In genomic region chr7:38312776-38313175, GRCh38 we compare ENCODE assay signal across 15 cellular contexts.
A peak's percentile ranks its signal among the peaks of the same experiment; 100 is the strongest.
DNase-seq lines count a peak whose midpoint lies in the region; ATAC-seq, FAIRE-seq and TF ChIP-seq lines count a peak whose summit lies in the region.
"Had no signal": no experiment of that assay in that cellular context is flagged by ENCODE, and none has a peak within 500 bp of the region (broad histone marks: within the 10 kb centered on the region; RNA-seq: fewer than 3 reads in every experiment).

No MANE protein-coding gene starts in this region.

- no peaks in the 10 kb centered on the region for H3K27me3 Mint-ChIP-seq in activated naive CD8-positive, alpha-beta T cell treated with anti-CD3 and anti-CD28 coated beads, Interleukin-2, amount 10 ng/mL, durations not matched to agents 7 days and 5 days

- no peaks in the 10 kb centered on the region for H3K9me3 ChIP-seq in skeletal muscle tissue (ENCODE audit: control insufficient read depth in 3 of 3, low read length in 3 of 3)
- H3K9me3 ChIP-seq: gastroesophageal sphincter, SJSA1 had no signal

- no peak for TF ChIP-seq POLR2A in GM12892 (IDR thresholded peaks at IDR 0.05; ENCODE audit: low read depth, low read length)

- no peak overlapping the region for H3K9ac ChIP-seq in skeletal muscle tissue (ENCODE audit: low read depth in 1 of 3, low read length in 3 of 3)

- H3K4me1 Mint-ChIP-seq in activated naive CD8-positive, alpha-beta T cell treated with anti-CD3 and anti-CD28 coated beads, Interleukin-2, amount 10 ng/mL, durations not matched to agents 7 days and 5 days = peaks cover 4% of the 10 kb centered on the region

- H3K36me3 Mint-ChIP-seq in activated naive CD8-positive, alpha-beta T cell treated with anti-CD3 and anti-CD28 coated beads, Interleukin-2, amount 10 ng/mL, durations not matched to agents 7 days and 5 days = no peaks in the 10 kb centered on the region
- H3K36me3 Mint-ChIP-seq: stimulated activated naive B cell treated with anti-CD40 and anti-IgM and Interleukin-4, amounts not matched to agents 10 μg/mL and 1 μg/mL and 100 μg/mL, for 72 hours had no signal

- peak overlapping the region; percentile 73 for H3K27ac Mint-ChIP-seq in activated naive CD8-positive, alpha-beta T cell treated with anti-CD3 and anti-CD28 coated beads, Interleukin-2, amount 10 ng/mL, durations not matched to agents 7 days and 5 days
- H3K27ac Mint-ChIP-seq: stimulated activated naive B cell treated with anti-CD40 and anti-IgM and Interleukin-4, amounts not matched to agents 10 μg/mL and 1 μg/mL and 100 μg/mL, for 72 hours had no signal

- POLR2A ChIA-PET in activated naive CD8-positive, alpha-beta T cell treated with anti-CD3 and anti-CD28 coated beads, Interleukin-2, amount 10 ng/mL, durations not matched to agents 7 days and 5 days (lab: Charles Lee) = no interaction called here

- H3K9me3 Mint-ChIP-seq in activated naive CD8-positive, alpha-beta T cell treated with anti-CD3 and anti-CD28 coated beads, Interleukin-2, amount 10 ng/mL, durations not matched to agents 7 days and 5 days = no peaks in the 10 kb centered on the region
- H3K9me3 Mint-ChIP-seq: stimulated activated naive B cell treated with anti-CD40 and anti-IgM and Interleukin-4, amounts not matched to agents 10 μg/mL and 1 μg/mL and 100 μg/mL, for 72 hours had no signal

- peak overlapping the region; percentile 63 for H3K4me3 Mint-ChIP-seq in activated naive CD8-positive, alpha-beta T cell treated with anti-CD3 and anti-CD28 coated beads, Interleukin-2, amount 10 ng/mL, durations not matched to agents 7 days and 5 days
- H3K4me3 Mint-ChIP-seq: stimulated activated naive B cell treated with anti-CD40 and anti-IgM and Interleukin-4, amounts not matched to agents 10 μg/mL and 1 μg/mL and 100 μg/mL, for 72 hours had no signal

- H3K27ac ChIP-seq in skeletal muscle tissue (ENCODE audit: low read depth, low read length) = peak overlapping the region; percentile 64
- H3K27ac ChIP-seq: SJSA1 had no signal

- no peaks in the 10 kb centered on the region for H3K36me3 ChIP-seq in skeletal muscle tissue (ENCODE audit: control insufficient read depth in 3 of 3, insufficient read depth in 3 of 3, low read length in 3 of 3)
- H3K36me3 ChIP-seq: gastroesophageal sphincter, SJSA1 had no signal

- peaks cover 5 to 14% (median 10%) of the 10 kb centered on the region in 3 donors for H3K4me1 ChIP-seq in skeletal muscle tissue (ENCODE audit: control insufficient read depth in 3 of 3, insufficient read depth in 3 of 3, low read length in 3 of 3)

- peak overlapping the region in 2 of 3 donors; percentile 6 to 17 for H3K4me3 ChIP-seq in skeletal muscle tissue (ENCODE audit: low read length in 3 of 3)
- H3K4me3 ChIP-seq: gastroesophageal sphincter, SJSA1 had no signal

- H3K27me3 ChIP-seq in skeletal muscle tissue (ENCODE audit: control insufficient read depth in 3 of 3, insufficient read depth in 3 of 3, low read length in 3 of 3) = peaks cover 0 to 3% (median 0%) of the 10 kb centered on the region in 3 donors

- peak; percentile 61 for FAIRE-seq in GM12892 (lab: Jason Lieb, UNC)

- DNase-seq in GM12892 (ENCODE audit: insufficient read length) (no peak), NCI-H82 (lab: John Stamatoyannopoulos, UW) (peak; percentile 90), NCI-H226 (no peak), GOT3 (lab: John Stamatoyannopoulos, UW) (no peak)
- no peak for DNase-seq in activated naive CD8-positive, alpha-beta T cell treated with anti-CD3 and anti-CD28 coated beads, Interleukin-2, amount 10 ng/mL, durations not matched to agents 7 days and 5 days
- DNase-seq: activated CD4-positive, alpha-beta T cell treated with anti-CD3 and anti-CD28 coated beads, Interleukin-2, amount 50 U/mL, for 1 hour; cortex of kidney; KG1; left colon; NCI-H446 treated with DMSO at 0.1 percent for 48 hours; stimulated activated naive B cell treated with anti-CD40 and anti-IgM and Interleukin-4, amounts not matched to agents 10 μg/mL and 1 μg/mL and 100 μg/mL, for 72 hours had no signal

- no peak for ATAC-seq in activated naive CD8-positive, alpha-beta T cell treated with anti-CD3 and anti-CD28 coated beads, Interleukin-2, amount 10 ng/mL, durations not matched to agents 7 days and 5 days (ENCODE audit: low read depth)
- ATAC-seq in GM18861 (IDR thresholded peaks at IDR 0.05; ENCODE audit: unreplicated experiment) = no peak
- ATAC-seq: gastroesophageal sphincter; left colon; stimulated activated naive B cell treated with anti-CD40 and anti-IgM and Interleukin-4, amounts not matched to agents 10 μg/mL and 1 μg/mL and 100 μg/mL, for 72 hours had no signal
